In genomic region chr20:21719592-21720214, GRCh38 we compare ENCODE assay signal across 7 cellular contexts. TPM values are rescaled to one million over a fixed set of nuclear protein-coding genes. Genes with fewer than 3 reads are reported as not detected.
DNase-seq lines count a peak whose midpoint lies in the region; ATAC-seq and TF ChIP-seq lines count a peak whose summit lies in the region.

No MANE protein-coding gene starts in this region.

- DNase-seq in DMS53 treated with DMSO at 0.1 percent for 48 hours (lab: John Stamatoyannopoulos, UW; ENCODE audit: unreplicated experiment) (peak; percentile 19), HCEC 1CT (peak; percentile 27), NCI-H2196 treated with DMSO at 0.1 percent for 48 hours (lab: John Stamatoyannopoulos, UW; ENCODE audit: unreplicated experiment) (peak; percentile 4), glutamatergic neuron (peak; percentile 76)
- peak; percentile 40 for DNase-seq in activated CD4-positive, alpha-beta memory T cell treated with anti-CD3 and anti-CD28 coated beads, Interleukin-2, amount 10 ng/mL, durations not matched to agents 7 days and 5 days
- peak; percentile 20 for DNase-seq in stimulated activated CD4-positive, alpha-beta T cell treated with anti-CD3 and anti-CD28 coated beads, Interleukin-1b, Interleukin-23, amount 100 ng/mL, for 48 hours

- H3K9me3 Mint-ChIP-seq in activated CD4-positive, alpha-beta memory T cell treated with anti-CD3 and anti-CD28 coated beads, Interleukin-2, amount 10 ng/mL, durations not matched to agents 7 days and 5 days, result no peaks in the 10 kb centered on the region
- peaks cover 4% of the 10 kb centered on the region for H3K9me3 Mint-ChIP-seq in glutamatergic neuron (ENCODE audit: unreplicated experiment)

- no peaks in the 10 kb centered on the region for H3K36me3 Mint-ChIP-seq in activated CD4-positive, alpha-beta memory T cell treated with anti-CD3 and anti-CD28 coated beads, Interleukin-2, amount 10 ng/mL, durations not matched to agents 7 days and 5 days (ENCODE audit: low read depth)
- H3K36me3 Mint-ChIP-seq in glutamatergic neuron (ENCODE audit: unreplicated experiment), result no peaks in the 10 kb centered on the region

- POLR2A ChIA-PET in activated CD4-positive, alpha-beta memory T cell treated with anti-CD3 and anti-CD28 coated beads, Interleukin-2, amount 10 ng/mL, durations not matched to agents 7 days and 5 days (lab: Charles Lee), result no interaction called here

- TF ChIP-seq CTCF in glutamatergic neuron (IDR thresholded peaks at IDR 0.05; ENCODE audit: partially characterized antibody, unreplicated experiment), result peak; percentile 96

- no peak overlapping the region for H3K4me3 Mint-ChIP-seq in activated CD4-positive, alpha-beta memory T cell treated with anti-CD3 and anti-CD28 coated beads, Interleukin-2, amount 10 ng/mL, durations not matched to agents 7 days and 5 days
- H3K4me3 Mint-ChIP-seq in glutamatergic neuron (ENCODE audit: unreplicated experiment), result no peak overlapping the region

- no peak for ATAC-seq in HG02973 (IDR thresholded peaks at IDR 0.05; ENCODE audit: unreplicated experiment)

- CTCF ChIA-PET in activated CD4-positive, alpha-beta memory T cell treated with anti-CD3 and anti-CD28 coated beads, Interleukin-2, amount 10 ng/mL, durations not matched to agents 7 days and 5 days (lab: Charles Lee), result interaction anchor here (0.6 to 1.8 kb wide), 17 partner anchors 8 to 964 kb away, joined by 3 to 6 read pairs (median 3); partner anchors contain the start of gene PAX1

- no peak overlapping the region for H3K27ac Mint-ChIP-seq in activated CD4-positive, alpha-beta memory T cell treated with anti-CD3 and anti-CD28 coated beads, Interleukin-2, amount 10 ng/mL, durations not matched to agents 7 days and 5 days
- H3K27ac Mint-ChIP-seq in glutamatergic neuron (ENCODE audit: unreplicated experiment), result no peak overlapping the region

- no peaks in the 10 kb centered on the region for H3K4me1 Mint-ChIP-seq in activated CD4-positive, alpha-beta memory T cell treated with anti-CD3 and anti-CD28 coated beads, Interleukin-2, amount 10 ng/mL, durations not matched to agents 7 days and 5 days
- H3K4me1 Mint-ChIP-seq in glutamatergic neuron (ENCODE audit: low read depth, unreplicated experiment), result no peaks in the 10 kb centered on the region

- peaks cover 27% of the 10 kb centered on the region for H3K27me3 Mint-ChIP-seq in activated CD4-positive, alpha-beta memory T cell treated with anti-CD3 and anti-CD28 coated beads, Interleukin-2, amount 10 ng/mL, durations not matched to agents 7 days and 5 days
- H3K27me3 Mint-ChIP-seq in glutamatergic neuron (ENCODE audit: unreplicated experiment), result peaks cover 18% of the 10 kb centered on the region

RNA-seq across cellular contexts. Expression of gene PAX1, which starts 14.2 kb away (rescaled TPM):
- not detected for total RNA-seq in activated CD4-positive, alpha-beta memory T cell treated with anti-CD3 and anti-CD28 coated beads, Interleukin-2, amount 10 ng/mL, durations not matched to agents 7 days and 5 days
- total RNA-seq in glutamatergic neuron (ENCODE audit: unreplicated experiment), result not detected

Comparison
In these comparisons a context has a peak if more than half of its experiments do, and no peak if none do; other contexts are left out.
1. DNase-seq: peak in every context shown above with its lines; median percentile 76 in glutamatergic neuron; 40 in activated CD4-positive, alpha-beta memory T cell treated with anti-CD3 and anti-CD28 coated beads, Interleukin-2, amount 10 ng/mL, durations not matched to agents 7 days and 5 days; 27 in HCEC 1CT; 20 in stimulated activated CD4-positive, alpha-beta T cell treated with anti-CD3 and anti-CD28 coated beads, Interleukin-1b, Interleukin-23, amount 100 ng/mL, for 48 hours; 19 in DMS53 treated with DMSO at 0.1 percent for 48 hours; 4 in NCI-H2196 treated with DMSO at 0.1 percent for 48 hours.